In genomic region chr1:225480825-225481434, GRCh38 we compare ENCODE assay signal across 8 cellular contexts. TPM values are rescaled to one million over a fixed set of nuclear protein-coding genes. Genes with fewer than 3 reads are reported as not detected.
A peak's percentile ranks its signal among the peaks of the same experiment; 100 is the strongest.
DNase-seq lines count a peak whose midpoint lies in the region; ATAC-seq and TF ChIP-seq lines count a peak whose summit lies in the region.

No MANE protein-coding gene starts in this region.

- H3K4me1 Mint-ChIP-seq in activated B cell treated with CpG ODN at 0.5 μM for 24 hours (peaks cover 57% of the 10 kb centered on the region), progenitor cell of endocrine pancreas (ENCODE audit: low read depth) (peaks cover 6% of the 10 kb centered on the region)

- no peaks in the 10 kb centered on the region for H3K36me3 Mint-ChIP-seq in activated B cell treated with CpG ODN at 0.5 μM for 24 hours (ENCODE audit: low read depth)
- no peaks in the 10 kb centered on the region for H3K36me3 Mint-ChIP-seq in progenitor cell of endocrine pancreas (ENCODE audit: insufficient read depth)

- no peaks in the 10 kb centered on the region for H3K27me3 ChIP-seq in esophagus muscularis mucosa

- intact Hi-C loops in activated B cell treated with CpG ODN at 0.5 μM for 24 hours (cut with micrococcal nuclease) (loop anchor here (1.0 to 2.0 kb wide), 2 partner anchors 14 to 364 kb away; no protein-coding TSS in a partner anchor), esophagus muscularis mucosa (cut with DNase I) (loop anchor here (10.0 kb wide), 1 partner anchor 174 kb away; the partner anchor contains the start of gene ENAH)

- no peak for TF ChIP-seq EP300 in esophagus muscularis mucosa (IDR thresholded peaks at IDR 0.05)

- ATAC-seq in GM18511 (IDR thresholded peaks at IDR 0.05; ENCODE audit: unreplicated experiment) (peak; percentile 80), HG02938 (IDR thresholded peaks at IDR 0.05; ENCODE audit: unreplicated experiment) (peak; percentile 73), activated B cell treated with CpG ODN at 0.5 μM for 24 hours (ENCODE audit: low read depth) (peak; percentile 90)

- H3K27ac Mint-ChIP-seq in activated B cell treated with CpG ODN at 0.5 μM for 24 hours (peak overlapping the region; percentile 56), progenitor cell of endocrine pancreas (no peak overlapping the region)

- H3K27ac ChIP-seq in esophagus muscularis mucosa (replicated peaks in 1 of 4) = peak overlapping the region in 1 of 4 donors; percentile 62

- no peak for TF ChIP-seq POLR2A in esophagus muscularis mucosa (IDR thresholded peaks at IDR 0.05; ENCODE audit: low read depth)

- no peaks in the 10 kb centered on the region for H3K36me3 ChIP-seq in esophagus muscularis mucosa

- 77% methylated on average over 6 of the region's 6 CpGs for WGBS in esophagus muscularis mucosa

- no peaks in the 10 kb centered on the region for H3K27me3 Mint-ChIP-seq in activated B cell treated with CpG ODN at 0.5 μM for 24 hours
- peaks cover 28% of the 10 kb centered on the region for H3K27me3 Mint-ChIP-seq in progenitor cell of endocrine pancreas

- H3K4me1 ChIP-seq in esophagus muscularis mucosa = peaks cover 0 to 42% (median 33%) of the 10 kb centered on the region in 4 donors

- CTCF ChIA-PET in activated B cell treated with CpG ODN at 0.5 μM for 24 hours (lab: Charles Lee) = interaction anchor here (0.7 to 3.1 kb wide), 10 partner anchors 11 to 494 kb away, joined by 3 to 15 read pairs (median 3); no protein-coding TSS in a partner anchor

- H3K9me3 ChIP-seq in esophagus muscularis mucosa = no peaks in the 10 kb centered on the region

- DNase-seq in AG09319 (ENCODE audit: extremely low read depth, low read depth) = no peak
- peak; percentile 32 for DNase-seq in NCI-H1694 treated with DMSO at 0.1 percent for 48 hours (lab: John Stamatoyannopoulos, UW)
- DNase-seq in activated B cell treated with CpG ODN at 0.5 μM for 24 hours = peak; percentile 55
- peak; percentile 90 for DNase-seq in esophagus muscularis mucosa (ENCODE audit: extremely low spot score)
- DNase-seq in progenitor cell of endocrine pancreas (ENCODE audit: low spot score, unreplicated experiment) = peak; percentile 60
- no peak for DNase-seq in globus pallidus (ENCODE audit: low spot score)

- H3K4me3 Mint-ChIP-seq in activated B cell treated with CpG ODN at 0.5 μM for 24 hours = peak overlapping the region; percentile 30
- no peak overlapping the region for H3K4me3 Mint-ChIP-seq in progenitor cell of endocrine pancreas (ENCODE audit: low read depth)

- no peak overlapping the region for H3K4me3 ChIP-seq in esophagus muscularis mucosa

- TF ChIP-seq CTCF in AG09319 (IDR thresholded peaks at IDR 0.05; ENCODE audit: low read depth, low read length) (peak; percentile 62), activated B cell treated with CpG ODN at 0.5 μM for 24 hours (IDR thresholded peaks at IDR 0.05) (peak; percentile 16), esophagus muscularis mucosa (IDR thresholded peaks at IDR 0.05) (peak; percentile 62 to 79 (median 67)), progenitor cell of endocrine pancreas (IDR thresholded peaks at IDR 0.05; ENCODE audit: unreplicated experiment) (peak; percentile 81)

- H3K9me3 Mint-ChIP-seq in activated B cell treated with CpG ODN at 0.5 μM for 24 hours (no peaks in the 10 kb centered on the region), progenitor cell of endocrine pancreas (ENCODE audit: low read depth) (no peaks in the 10 kb centered on the region)

- POLR2A ChIA-PET in activated B cell treated with CpG ODN at 0.5 μM for 24 hours (lab: Charles Lee) = interaction anchor here (0.6 to 5.9 kb wide), 3 partner anchors 13 to 449 kb away, joined by 3 to 44 read pairs (median 10); no protein-coding TSS in a partner anchor

RNA-seq across cellular contexts. Expression of gene LBR, which starts 53.1 kb away (rescaled TPM):
- total RNA-seq in activated B cell treated with CpG ODN at 0.5 μM for 24 hours = 93.1 and 113 TPM in 2 replicates
- 100 to 1,000 TPM in 1 of 4 donors, 10 to 100 TPM in 3; 82.3 to 157 (median 85.1) TPM for total RNA-seq in esophagus muscularis mucosa
- 116 and 124 TPM in 2 replicates for total RNA-seq in progenitor cell of endocrine pancreas

Comparison
In these comparisons a context has a peak if more than half of its experiments do, and no peak if none do; other contexts are left out.
1. DNase-seq: peak in NCI-H1694 treated with DMSO at 0.1 percent for 48 hours (single experiment), activated B cell treated with CpG ODN at 0.5 μM for 24 hours (single experiment), esophagus muscularis mucosa (single experiment) and progenitor cell of endocrine pancreas (single experiment); none in AG09319 (single experiment) and globus pallidus (single experiment).
2. CTCF ChIP-seq: peak in every context shown above with its lines; median percentile 81 in progenitor cell of endocrine pancreas; 67 in esophagus muscularis mucosa; 62 in AG09319; 16 in activated B cell treated with CpG ODN at 0.5 μM for 24 hours.
3. Peak in every context shown above with its lines, with median percentiles within 50 percentile points of each other: ATAC-seq.